Comparison of ENCODE assay signal across 35 cellular contexts in the genomic region with DNA sequence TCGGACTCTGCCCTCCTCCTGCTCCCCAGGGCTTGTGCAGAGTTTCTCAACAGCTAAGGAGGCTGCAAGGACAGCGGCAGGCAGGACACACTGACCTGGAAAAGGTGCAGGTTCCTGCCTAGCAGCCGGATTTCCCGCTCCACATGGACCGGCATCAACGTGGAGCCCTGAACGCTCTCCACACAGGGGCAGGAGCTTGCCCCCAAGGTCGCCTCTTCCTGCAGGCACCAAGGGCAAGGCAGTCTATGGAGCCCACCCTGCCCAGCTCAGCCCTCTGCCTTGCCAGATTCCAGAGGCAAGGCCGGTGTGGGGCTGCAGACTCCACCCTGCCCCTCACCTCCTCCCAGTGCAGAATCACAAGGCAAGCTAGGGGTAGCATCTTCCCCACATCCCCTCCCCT. TPM values are rescaled to one million over a fixed set of nuclear protein-coding genes. Genes with fewer than 3 reads are reported as not detected.
"Had no signal": no experiment of that assay in that cellular context is flagged by ENCODE, and none has a peak within 500 bp of the region (broad histone marks: within the 10 kb centered on the region; RNA-seq: fewer than 3 reads in every experiment).

No MANE protein-coding gene starts in this region.

- H3K27ac ChIP-seq: brain microvascular endothelial cell, VCaP had no signal

- H3K36me3 ChIP-seq: MG63 had no signal

- DNase-seq: activated CD4-positive, alpha-beta T cell treated with anti-CD3 and anti-CD28 coated beads, Interleukin-2, amount 10 ng/mL, durations not matched to agents 24 days and 14 days; activated CD4-positive, alpha-beta T cell treated with anti-CD3 and anti-CD28 coated beads, Interleukin-2, amount 50 U/mL, for 4 hours; activated CD4-positive, CD25-positive, alpha-beta regulatory T cell; activated CD8-positive, alpha-beta T cell treated with anti-CD3 and anti-CD28 coated beads for 36 hours; activated effector memory CD4-positive, alpha-beta T cell treated with anti-CD3 and anti-CD28 coated beads, Interleukin-2, amount 50 U/mL, for 16 hours; activated naive CD4-positive, alpha-beta T cell; activated naive CD4-positive, alpha-beta T cell treated with anti-CD3 and anti-CD28 coated beads, Interleukin-2, amount 50 U/mL, for 16 hours; activated naive CD8-positive, alpha-beta T cell treated with anti-CD3 and anti-CD28 coated beads for 36 hours; activated T-cell treated with anti-CD3 and anti-CD28 coated beads, Interleukin-2, amount 50 U/mL, for 1 hour; activated T-cell treated with anti-CD3 and anti-CD28 coated beads, Interleukin-2, amount 50 U/mL, for 72 hours; amniotic stem cell; brain microvascular endothelial cell; Karpas-422; KBM-7; MG63; NCI-H1048; NCI-H1105 treated with DMSO at 0.1 percent for 48 hours; NCI-H1436; NCI-H1694 treated with DMSO at 0.1 percent for 48 hours; NCI-H2029; NCI-H345; NCI-H524 treated with DMSO at 0.1 percent for 48 hours; SIG-M5; T-cell; T-helper 17 cell; T-helper 9 cell had no signal

- H3K4me3 ChIP-seq: MG63 had no signal

- H3K9me3 ChIP-seq: MG63 had no signal

- ATAC-seq: activated CD8-positive, alpha-beta T cell treated with anti-CD3 and anti-CD28 coated beads for 36 hours; activated T-cell treated with anti-CD3 and anti-CD28 coated beads, Interleukin-2, amount 50 U/mL, for 72 hours; activated T-helper 17 cell treated with anti-CD3 and anti-CD28 coated beads, Interleukin-2, amount 50 U/mL, for 72 hours; Panc1; SK-N-SH treated with all-trans-retinoic acid at 6 μM for 48 hours; T-cell; T-helper 17 cell had no signal

- H3K27me3 ChIP-seq: brain microvascular endothelial cell, MG63 had no signal

RNA-seq across cellular contexts. Expression of gene FBXW12, which starts 47.1 kb away (rescaled TPM):
- total RNA-seq: activated CD8-positive, alpha-beta memory T cell treated with anti-CD3 and anti-CD28 coated beads for 36 hours; activated CD8-positive, alpha-beta T cell treated with anti-CD3 and anti-CD28 coated beads for 36 hours; activated naive CD8-positive, alpha-beta T cell treated with anti-CD3 and anti-CD28 coated beads for 36 hours; activated T-cell treated with anti-CD3 and anti-CD28 coated beads, Interleukin-2, amount 50 U/mL, for 72 hours; activated T-helper 17 cell treated with anti-CD3 and anti-CD28 coated beads, Interleukin-2, amount 50 U/mL, for 72 hours; aorta; NCI-H460; RPMI7951; SK-MEL-5; T-cell; T-helper 17 cell had no signal
- polyA plus RNA-seq: aorta had no signal
